ENCODE assay signal across 11 cellular contexts in genomic region chr20:21490105-21490504, GRCh38. TPM values are rescaled to one million over a fixed set of nuclear protein-coding genes. Genes with fewer than 3 reads are reported as not detected.
A peak's percentile ranks its signal among the peaks of the same experiment; 100 is the strongest.
DNase-seq lines count a peak whose midpoint lies in the region; ATAC-seq and TF ChIP-seq lines count a peak whose summit lies in the region.
"Had no signal": no experiment of that assay in that cellular context is flagged by ENCODE, and none has a peak within 500 bp of the region (broad histone marks: within the 10 kb centered on the region; RNA-seq: fewer than 3 reads in every experiment).

No MANE protein-coding gene starts in this region.

- TF ChIP-seq EP300 in esophagus muscularis mucosa (IDR thresholded peaks at IDR 0.05) (no peak), stomach (IDR thresholded peaks at IDR 0.05) (no peak)

- H3K9me2 ChIP-seq in PC-3 (replicated peaks; ENCODE audit: low read length) = no peaks in the 10 kb centered on the region

- H3K4me3 ChIP-seq in DND-41 (ENCODE audit: low read depth in 1 of 2, low read length in 2 of 2) (no peak overlapping the region), PC-3 (ENCODE audit: low read length) (no peak overlapping the region), esophagus muscularis mucosa (no peak overlapping the region), osteoblast (ENCODE audit: insufficient read depth, low read length) (no peak overlapping the region), stomach (no peak overlapping the region)

- H2AFZ ChIP-seq in DND-41 (ENCODE audit: low read depth, low read length) (no peak overlapping the region), PC-3 (ENCODE audit: low read length) (no peak overlapping the region), osteoblast (ENCODE audit: low read length) (no peak overlapping the region)

- intact Hi-C loops in PC-3 (cut with micrococcal nuclease) (loop anchor here (1.0 to 5.0 kb wide), 2 partner anchors 254 to 628 kb away; no protein-coding TSS in a partner anchor), esophagus muscularis mucosa (cut with DNase I) (no loop called here), stomach (cut with DNase I; ENCODE audit: low total_unique reads) (no loop called here)

- peaks cover 23% of the 10 kb centered on the region for H3K27me3 ChIP-seq in DND-41 (ENCODE audit: insufficient read depth, low read length, poor library complexity)
- H3K27me3 ChIP-seq in PC-3 (ENCODE audit: low read length) = peaks cover 70% of the 10 kb centered on the region
- peaks cover 0 to 30% (median 0%) of the 10 kb centered on the region in 4 donors for H3K27me3 ChIP-seq in esophagus muscularis mucosa
- H3K27me3 ChIP-seq in osteoblast (ENCODE audit: insufficient read depth, low read length) = peaks cover 20% of the 10 kb centered on the region
- H3K27me3 ChIP-seq in stomach = peaks cover 0 to 25% (median 16%) of the 10 kb centered on the region in 3 donors

- POLR2A ChIA-PET in PC-3 (lab: Charles Lee; ENCODE audit: unreplicated experiment) = no interaction called here

- H3K27ac ChIP-seq in DND-41 (ENCODE audit: low read length) (no peak overlapping the region), PC-3 (ENCODE audit: low read length) (no peak overlapping the region), esophagus muscularis mucosa (replicated peaks in 1 of 4) (no peak overlapping the region), osteoblast (ENCODE audit: low read depth, low read length) (no peak overlapping the region), stomach (no peak overlapping the region)
- H3K27ac ChIP-seq: HL-60 had no signal

- TF ChIP-seq POLR2A in esophagus muscularis mucosa (IDR thresholded peaks at IDR 0.05; ENCODE audit: low read depth) (no peak), stomach (IDR thresholded peaks at IDR 0.05) (no peak)

- H3F3A ChIP-seq in PC-3 (ENCODE audit: low read length, unreplicated experiment) = no peaks in the 10 kb centered on the region

- H3K4me2 ChIP-seq in DND-41 (ENCODE audit: insufficient read depth, low read length) = no peak overlapping the region
- no peak overlapping the region for H3K4me2 ChIP-seq in PC-3 (ENCODE audit: low read length)
- no peak overlapping the region for H3K4me2 ChIP-seq in osteoblast (ENCODE audit: insufficient read depth, low read length)

- TF ChIP-seq CTCF in DND-41 (IDR thresholded peaks at IDR 0.05; ENCODE audit: borderline replicate concordance, extremely low read depth, low read length, poor library complexity, severe bottlenecking) = peak; percentile 13
- peak; percentile 62 for TF ChIP-seq CTCF in PC-3 (conservative IDR thresholded peaks at IDR 0.05; ENCODE audit: low read depth, low read length)
- no peak for TF ChIP-seq CTCF in esophagus muscularis mucosa (IDR thresholded peaks at IDR 0.05)
- peak; percentile 59 for TF ChIP-seq CTCF in osteoblast (IDR thresholded peaks at IDR 0.05; ENCODE audit: extremely low read depth, low read depth, low read length)
- no peak for TF ChIP-seq CTCF in stomach (IDR thresholded peaks at IDR 0.05)

- CTCF ChIA-PET in PC-3 (lab: Charles Lee) = no interaction called here

- H3K9me3 ChIP-seq in DND-41 (ENCODE audit: insufficient read depth, low read length, severe bottlenecking) = peaks cover 3% of the 10 kb centered on the region
- H3K9me3 ChIP-seq in PC-3 (ENCODE audit: low read length) = no peaks in the 10 kb centered on the region
- peaks cover 0 to 16% (median 5%) of the 10 kb centered on the region in 4 donors for H3K9me3 ChIP-seq in esophagus muscularis mucosa
- no peaks in the 10 kb centered on the region for H3K9me3 ChIP-seq in osteoblast (ENCODE audit: low read depth, low read length)
- peaks cover 0 to 11% (median 6%) of the 10 kb centered on the region in 4 donors for H3K9me3 ChIP-seq in stomach

- H3K79me2 ChIP-seq in DND-41 (ENCODE audit: insufficient read depth, low read length) (no peaks in the 10 kb centered on the region), PC-3 (ENCODE audit: low read length) (no peaks in the 10 kb centered on the region), osteoblast (ENCODE audit: insufficient read depth, low read length) (no peaks in the 10 kb centered on the region)

- H3K36me3 ChIP-seq in DND-41 (ENCODE audit: insufficient read depth, low read length) (no peaks in the 10 kb centered on the region), PC-3 (ENCODE audit: low read depth, low read length) (no peaks in the 10 kb centered on the region), esophagus muscularis mucosa (no peaks in the 10 kb centered on the region), osteoblast (ENCODE audit: insufficient read depth, low read length) (no peaks in the 10 kb centered on the region), stomach (no peaks in the 10 kb centered on the region)

- H4K20me1 ChIP-seq in DND-41 (ENCODE audit: insufficient read depth, low read length) (no peaks in the 10 kb centered on the region), PC-3 (ENCODE audit: low read length) (no peaks in the 10 kb centered on the region; the same call in 1 of the 2 replicates), osteoblast (ENCODE audit: insufficient read depth, low read length) (no peaks in the 10 kb centered on the region)

- no peaks in the 10 kb centered on the region for H3K4me1 ChIP-seq in DND-41 (ENCODE audit: insufficient read depth, low read length)
- H3K4me1 ChIP-seq in PC-3 (ENCODE audit: insufficient read depth, low read length) = no peaks in the 10 kb centered on the region
- H3K4me1 ChIP-seq in esophagus muscularis mucosa = no peaks in the 10 kb centered on the region
- H3K4me1 ChIP-seq in osteoblast (ENCODE audit: insufficient read depth, low read length) = no peaks in the 10 kb centered on the region
- no peaks in the 10 kb centered on the region for H3K4me1 ChIP-seq in stomach

- no peak for ATAC-seq in DND-41 (ENCODE audit: insufficient read depth, low read depth)
- ATAC-seq in PC-3 = no peak
- ATAC-seq: naive thymus-derived CD8-positive, alpha-beta T cell had no signal

- 34% methylated on average over 2 of the region's 2 CpGs for WGBS in esophagus muscularis mucosa
- 11 to 20% (median 17%) methylated on average over 2 of the region's 2 CpGs for WGBS in stomach, 5 donors

- DNase-seq in DND-41 (no peak), PC-3 (peak; percentile 45), esophagus muscularis mucosa (ENCODE audit: extremely low spot score) (peak; percentile 17), osteoblast (ENCODE audit: insufficient read length, low spot score, missing footprints) (no peak), stomach (no peak), NOMO-1 (lab: John Stamatoyannopoulos, UW; ENCODE audit: unreplicated experiment in 2 of 2) (no peak)
- no peak for DNase-seq in effector CD4-positive, alpha-beta T cell
- DNase-seq: head of caudate nucleus; naive thymus-derived CD8-positive, alpha-beta T cell; NCI-H2029 treated with DMSO at 0.1 percent for 48 hours had no signal

- BruUV-seq in PC-3 (replicated peaks; lab: Mats Ljungman, UMichigan) = no TSS peak

- H3K9ac ChIP-seq in DND-41 (ENCODE audit: low read depth, low read length) (no peak overlapping the region), PC-3 (ENCODE audit: low read length) (no peak overlapping the region)

RNA-seq across cellular contexts. Expression of gene NKX2-2, which starts 23.8 kb away (rescaled TPM):
- total RNA-seq in PC-3 (2014; rRNA removed) (not detected in 2 replicates), esophagus muscularis mucosa (not detected), osteoblast (under 0.01 TPM in 1 of 2 replicates, not detected in the other), stomach (1 to 10 TPM in 2 of 5 donors, under 1 TPM in 2, not detected in 1; 0.18 to 4.8 (median 1.3) TPM)
- 1 to 10 TPM in 2 of 3 donors, under 1 TPM in 1; 0.18 to 1.8 (median 1.4) TPM for polyA plus RNA-seq in stomach
- total RNA-seq: naive thymus-derived CD8-positive, alpha-beta T cell had no signal
- polyA plus RNA-seq: naive thymus-derived CD8-positive, alpha-beta T cell had no signal

Comparison
In these comparisons a context has a peak if more than half of its experiments do, and no peak if none do; other contexts are left out.
1. DNase-seq: peak in PC-3 (single experiment) and esophagus muscularis mucosa (single experiment); none in DND-41 (single experiment), osteoblast (single experiment), stomach (single experiment), effector CD4-positive, alpha-beta T cell (single experiment) and NOMO-1 (0 of 2).
2. CTCF ChIP-seq: peak in DND-41 (single experiment), PC-3 (single experiment) and osteoblast (single experiment); none in esophagus muscularis mucosa (0 of 3) and stomach (0 of 7).